Comparison of ENCODE assay signal across 25 cellular contexts in the genomic region with DNA sequence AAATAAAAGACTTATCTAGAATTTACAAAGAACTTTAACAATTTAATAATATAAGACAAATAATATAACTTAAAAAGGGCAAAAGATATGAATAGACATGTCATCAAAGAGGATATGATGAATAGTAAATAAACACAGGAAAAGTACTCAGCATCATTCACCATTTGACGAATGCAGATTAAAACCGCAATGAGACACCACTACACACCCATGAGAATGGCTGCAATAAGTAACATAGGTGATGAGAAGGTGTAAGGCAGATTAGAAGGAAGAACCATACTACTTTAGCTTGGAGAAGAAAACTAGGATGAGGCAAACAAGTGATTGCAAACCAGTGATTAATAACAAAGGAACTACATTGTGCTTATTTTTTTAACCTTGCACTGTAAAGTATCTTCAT.
"Had no signal": no experiment of that assay in that cellular context is flagged by ENCODE, and none has a peak within 500 bp of the region (broad histone marks: within the 10 kb centered on the region; RNA-seq: fewer than 3 reads in every experiment).

No MANE protein-coding gene starts in this region.

- H3K27ac ChIP-seq: Peyer's patch had no signal

- H3K36me3 ChIP-seq: Peyer's patch had no signal

- H3K9me3 ChIP-seq: Peyer's patch had no signal

- ATAC-seq: activated T-cell treated with anti-CD3 and anti-CD28 coated beads, Interleukin-2, amount 50 U/mL, for 4 hours; activated T-helper 17 cell treated with anti-CD3 and anti-CD28 coated beads, Interleukin-2, amount 50 U/mL, for 72 hours; K562; T-cell had no signal

- H3K4me3 ChIP-seq: K562, Peyer's patch had no signal

- H3K4me1 ChIP-seq: Peyer's patch had no signal

- FAIRE-seq: astrocyte, K562, TTC549 had no signal

- H3K27me3 ChIP-seq: Peyer's patch had no signal

- DNase-seq: activated CD4-positive, alpha-beta memory T cell treated with anti-CD3 and anti-CD28 coated beads for 36 hours; activated CD4-positive, alpha-beta T cell treated with anti-CD3 and anti-CD28 coated beads, Interleukin-2, amount 10 ng/mL, durations not matched to agents 7 days and 5 days; activated CD4-positive, CD25-positive, alpha-beta regulatory T cell; activated CD8-positive, alpha-beta memory T cell treated with anti-CD3 and anti-CD28 coated beads for 24 hours; activated gamma-delta T cell; activated naive CD4-positive, alpha-beta T cell treated with anti-CD3 and anti-CD28 coated beads for 36 hours; activated T-cell treated with anti-CD3 and anti-CD28 coated beads, Interleukin-2, amount 50 U/mL, for 4 hours; amygdala; cerebellar nuclear complex; Kasumi-1; NCI-H1048; NCI-H146; NCI-H1930; NCI-H2171; NCI-H226; NCI-H526 treated with DMSO at 0.1 percent for 48 hours; Peyer's patch; SIG-M5; T-cell; T-helper 2 cell; T1000 had no signal
